ENCODE assay signal across 8 cellular contexts in the genomic region with DNA sequence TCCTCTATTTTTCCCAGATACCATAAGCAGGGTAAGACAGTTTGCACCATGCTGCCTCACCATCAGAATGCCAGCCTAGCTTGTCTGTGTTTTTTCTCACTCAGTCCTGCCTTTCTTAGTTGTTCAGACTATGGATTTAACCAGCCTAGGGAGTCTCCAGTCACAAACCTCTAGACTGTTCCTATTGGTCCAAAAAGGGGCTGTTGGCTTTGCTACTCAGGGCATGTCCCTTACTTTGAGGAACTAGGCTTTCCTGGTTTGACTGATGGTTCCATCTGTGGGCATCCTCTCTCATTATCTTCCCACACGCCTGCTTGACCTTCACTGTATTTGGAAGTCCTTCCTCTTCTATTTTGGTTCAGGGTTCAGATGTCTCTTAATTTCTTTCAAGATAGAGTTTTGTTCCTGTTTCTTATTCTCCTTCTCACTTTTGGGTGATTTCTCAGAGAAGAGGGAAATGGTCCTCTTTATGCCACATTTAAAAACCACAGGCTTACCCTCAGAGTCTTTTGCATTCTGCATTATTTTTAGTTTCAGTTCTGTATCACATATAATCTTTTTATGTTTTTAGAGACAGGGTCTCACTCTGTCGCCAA. TPM values are rescaled to one million over a fixed set of nuclear protein-coding genes. Genes with fewer than 3 reads are reported as not detected.
DNase-seq lines count a peak whose midpoint lies in the region; ATAC-seq and TF ChIP-seq lines count a peak whose summit lies in the region.

No MANE protein-coding gene starts in this region.

- DNase-seq in GM13976 (ENCODE audit: low spot score) (peak; percentile 77), COR-L47 (lab: John Stamatoyannopoulos, UW) (no peak), BE2C (no peak), NCI-H1694 (lab: John Stamatoyannopoulos, UW) (no peak)
- no peak for DNase-seq in stimulated activated CD4-positive, alpha-beta T cell treated with anti-CD3 and anti-CD28 coated beads, Interleukin-12 subunit alpha, Interleukin-12 subunit beta, amount 100 ng/mL, for 4 hours

- H3K4me3 ChIP-seq in BE2C (ENCODE audit: low read depth, low read length): no peak overlapping the region

- H3K4me1 ChIP-seq in BE2C: no peaks in the 10 kb centered on the region

- ATAC-seq in GM21447 (IDR thresholded peaks at IDR 0.05; ENCODE audit: unreplicated experiment) (peak; percentile 87), HG03565 (IDR thresholded peaks at IDR 0.05; ENCODE audit: unreplicated experiment) (peak; percentile 74), esophagus mucosa (peak; percentile 22)

- in situ Hi-C loops in GM13976 (cut with MboI; ENCODE audit: low sequenced_read_pairs, unreplicated experiment): no loop called here

- TF ChIP-seq CTCF in GM13976 (IDR thresholded peaks at IDR 0.05; ENCODE audit: borderline replicate concordance, control extremely low read depth, extremely low read depth, insufficient read depth, missing control alignments) (no peak), BE2C (IDR thresholded peaks at IDR 0.05; ENCODE audit: low read depth, low read length) (no peak)

- H3K9me3 ChIP-seq in BE2C: no peaks in the 10 kb centered on the region

- no peaks in the 10 kb centered on the region for H3K36me3 ChIP-seq in BE2C

- H3K27me3 ChIP-seq in BE2C: no peaks in the 10 kb centered on the region

RNA-seq across cellular contexts. Expression of gene TMEM131, which starts 31.3 kb away (rescaled TPM):
- total RNA-seq in esophagus mucosa: 33.8 TPM
- 9.7 TPM for polyA plus RNA-seq in BE2C (2012; ENCODE audit: insufficient read depth, insufficient read length, low read depth)

RNA-seq across cellular contexts. Expression of gene VWA3B, which starts 59.9 kb away (rescaled TPM):
- total RNA-seq in esophagus mucosa: 0.40 TPM
- polyA plus RNA-seq in BE2C (2012; ENCODE audit: insufficient read depth, insufficient read length, low read depth): not detected

Comparison
In these comparisons a context has a peak if more than half of its experiments do, and no peak if none do; other contexts are left out.
1. ATAC-seq: peak in every context shown above with its lines; median percentile 87 in GM21447; 74 in HG03565; 22 in esophagus mucosa.